25 cellular contexts compared by ENCODE assay signal in the genomic region with DNA sequence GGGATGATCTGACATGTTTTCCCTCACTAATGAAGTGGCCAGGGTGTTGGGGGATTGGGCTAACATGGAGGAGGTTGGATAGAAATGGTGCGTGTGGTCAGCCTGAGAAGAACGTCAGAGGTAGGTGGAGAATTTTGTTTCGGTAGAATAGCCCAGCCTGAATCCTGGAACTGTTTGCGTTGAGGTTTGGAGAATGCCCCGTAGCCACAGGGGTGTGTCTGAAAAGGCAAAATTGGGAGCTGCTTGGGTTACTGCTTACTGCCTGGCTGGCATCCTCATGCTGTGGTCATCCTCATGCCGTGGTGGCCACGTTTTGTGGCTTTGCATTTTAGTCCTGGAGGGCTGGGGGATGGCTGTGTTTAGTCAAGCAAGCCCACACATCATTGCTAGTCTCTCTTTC.
DNase-seq lines count a peak whose midpoint lies in the region; ATAC-seq and TF ChIP-seq lines count a peak whose summit lies in the region.
"Had no signal": no experiment of that assay in that cellular context is flagged by ENCODE, and none has a peak within 500 bp of the region (broad histone marks: within the 10 kb centered on the region; RNA-seq: fewer than 3 reads in every experiment).

No MANE protein-coding gene starts in this region.

- in situ Hi-C loops in G401 (cut with HindIII; ENCODE audit: low sequenced_read_pairs), result no loop called here

- H3K9me3 ChIP-seq in right cardiac atrium (ENCODE audit: control insufficient read depth, low read length), result no peaks in the 10 kb centered on the region
- H3K9me3 ChIP-seq: Caco-2, heart right ventricle, Peyer's patch, tibial artery had no signal

- peaks cover 13% of the 10 kb centered on the region for H3K36me3 Mint-ChIP-seq in MCF 10A (ENCODE audit: insufficient read depth, unreplicated experiment)
- H3K36me3 Mint-ChIP-seq in stimulated activated effector memory CD8-positive, alpha-beta T cell treated with anti-CD3 and anti-CD28 coated beads, Interleukin-12 subunit alpha, Interleukin-12 subunit beta, amount 100 ng/mL, for 72 hours, result no peaks in the 10 kb centered on the region
- H3K36me3 Mint-ChIP-seq: activated naive CD4-positive, alpha-beta T cell treated with anti-CD3 and anti-CD28 coated beads, Interleukin-2, amount 50 U/mL, for 24 hours had no signal

- peak overlapping the region; percentile 90 for H3K4me3 Mint-ChIP-seq in MCF 10A (ENCODE audit: unreplicated experiment)
- H3K4me3 Mint-ChIP-seq in stimulated activated effector memory CD8-positive, alpha-beta T cell treated with anti-CD3 and anti-CD28 coated beads, Interleukin-12 subunit alpha, Interleukin-12 subunit beta, amount 100 ng/mL, for 72 hours, result no peak overlapping the region
- no peak overlapping the region for H3K4me3 Mint-ChIP-seq in stimulated activated naive CD8-positive, alpha-beta T cell treated with anti-CD3 and anti-CD28 coated beads, Interleukin-15, amount 100 ng/mL, for 72 hours
- H3K4me3 Mint-ChIP-seq: activated B cell treated with CpG ODN at 0.5 μM for 24 hours; activated naive CD4-positive, alpha-beta T cell treated with anti-CD3 and anti-CD28 coated beads, Interleukin-2, amount 50 U/mL, for 24 hours; B cell; effector memory CD8-positive, alpha-beta T cell; HFFc6 had no signal

- DNase-seq in AG10803 (ENCODE audit: low read depth) (peak; percentile 39), MCF 10A (ENCODE audit: unreplicated experiment) (peak; percentile 88), kidney tubule cell (ENCODE audit: low spot score) (peak; percentile 58), G401 (ENCODE audit: low spot score) (no peak), right cardiac atrium (no peak), midbrain (lab: John Stamatoyannopoulos, UW) (no peak)
- DNase-seq in stimulated activated effector memory CD8-positive, alpha-beta T cell treated with anti-CD3 and anti-CD28 coated beads, Interleukin-12 subunit alpha, Interleukin-12 subunit beta, amount 100 ng/mL, for 72 hours (ENCODE audit: low spot score in 2 of 2), result no peak
- DNase-seq in stimulated activated naive CD8-positive, alpha-beta T cell treated with anti-CD3 and anti-CD28 coated beads, Interleukin-15, amount 100 ng/mL, for 72 hours, result no peak
- DNase-seq: activated B cell treated with CpG ODN at 0.5 μM for 24 hours; activated T-cell treated with anti-CD3 and anti-CD28 coated beads, Interleukin-2, amount 50 U/mL, for 48 hours; Caco-2; effector memory CD8-positive, alpha-beta T cell; EL; heart right ventricle; HFFc6; left ventricle myocardium superior; NCI-H1105; NCI-H510A treated with DMSO at 0.1 percent for 48 hours; NK-92 treated with Interleukin-12 subunit alpha and Interleukin-12 subunit beta, amount 100 ng/mL, for 24 hours; Peyer's patch; retina; tibial artery had no signal

- H3K4me1 ChIP-seq in right cardiac atrium (ENCODE audit: control insufficient read depth, insufficient read depth, low read length), result no peaks in the 10 kb centered on the region
- H3K4me1 ChIP-seq: Caco-2, Peyer's patch had no signal

- WGBS in right cardiac atrium, result 91% methylated on average over 7 of the region's 7 CpGs

- intact Hi-C loops in MCF 10A (cut with micrococcal nuclease), result loop anchor here (5.0 kb wide), 1 partner anchor 120 kb away; no protein-coding TSS in a partner anchor
- intact Hi-C loops in right cardiac atrium (cut with DNase I), result no loop called here

- ATAC-seq in stimulated activated effector memory CD8-positive, alpha-beta T cell treated with anti-CD3 and anti-CD28 coated beads, Interleukin-12 subunit alpha, Interleukin-12 subunit beta, amount 100 ng/mL, for 72 hours, result no peak
- ATAC-seq in right cardiac atrium, result no peak
- ATAC-seq in stimulated activated naive CD8-positive, alpha-beta T cell treated with anti-CD3 and anti-CD28 coated beads, Interleukin-15, amount 100 ng/mL, for 72 hours, result no peak
- ATAC-seq: effector memory CD8-positive, alpha-beta T cell; HepG2 had no signal

- peaks cover 48% of the 10 kb centered on the region for H3K4me1 Mint-ChIP-seq in MCF 10A (ENCODE audit: insufficient read depth, unreplicated experiment)
- H3K4me1 Mint-ChIP-seq in stimulated activated effector memory CD8-positive, alpha-beta T cell treated with anti-CD3 and anti-CD28 coated beads, Interleukin-12 subunit alpha, Interleukin-12 subunit beta, amount 100 ng/mL, for 72 hours, result no peaks in the 10 kb centered on the region
- no peaks in the 10 kb centered on the region for H3K4me1 Mint-ChIP-seq in stimulated activated naive CD8-positive, alpha-beta T cell treated with anti-CD3 and anti-CD28 coated beads, Interleukin-15, amount 100 ng/mL, for 72 hours
- H3K4me1 Mint-ChIP-seq: activated B cell treated with CpG ODN at 0.5 μM for 24 hours; activated naive CD4-positive, alpha-beta T cell treated with anti-CD3 and anti-CD28 coated beads, Interleukin-2, amount 50 U/mL, for 24 hours; B cell had no signal

- TF ChIP-seq CTCF in AG10803 (conservative IDR thresholded peaks at IDR 0.05; ENCODE audit: low read length), result no peak
- TF ChIP-seq CTCF in MCF 10A (IDR thresholded peaks at IDR 0.05; ENCODE audit: unreplicated experiment), result no peak

- POLR2A ChIA-PET in MCF 10A (lab: Yijun Ruan, JAX), result interaction anchor here (0.6 to 6.0 kb wide), 20 partner anchors 11 to 236 kb away, joined by 3 to 94 read pairs (median 6); no protein-coding TSS in a partner anchor

- no peaks in the 10 kb centered on the region for H3K27me3 ChIP-seq in right cardiac atrium (ENCODE audit: control insufficient read depth, insufficient read depth)
- H3K27me3 ChIP-seq: heart right ventricle, Peyer's patch, tibial artery had no signal

- BruUV-seq in MCF 10A (replicated peaks; lab: Mats Ljungman, UMichigan), result no TSS peak

- peak overlapping the region; percentile 87 for H3K27ac Mint-ChIP-seq in MCF 10A (ENCODE audit: low read depth, unreplicated experiment)
- H3K27ac Mint-ChIP-seq in stimulated activated effector memory CD8-positive, alpha-beta T cell treated with anti-CD3 and anti-CD28 coated beads, Interleukin-12 subunit alpha, Interleukin-12 subunit beta, amount 100 ng/mL, for 72 hours, result peak overlapping the region; percentile 32
- no peak overlapping the region for H3K27ac Mint-ChIP-seq in stimulated activated naive CD8-positive, alpha-beta T cell treated with anti-CD3 and anti-CD28 coated beads, Interleukin-15, amount 100 ng/mL, for 72 hours
- H3K27ac Mint-ChIP-seq: activated B cell treated with CpG ODN at 0.5 μM for 24 hours; activated naive CD4-positive, alpha-beta T cell treated with anti-CD3 and anti-CD28 coated beads, Interleukin-2, amount 50 U/mL, for 24 hours; B cell; effector memory CD8-positive, alpha-beta T cell; HFFc6 had no signal

- H3K4me3 ChIP-seq in AG10803 (ENCODE audit: low read length), result no peak overlapping the region
- no peak overlapping the region for H3K4me3 ChIP-seq in right cardiac atrium (ENCODE audit: low read length)
- H3K4me3 ChIP-seq: Peyer's patch, tibial artery had no signal

- CTCF ChIA-PET in MCF 10A (lab: Yijun Ruan, JAX), result interaction anchor here (0.5 to 2.5 kb wide), 7 partner anchors 10 to 141 kb away, joined by 3 to 12 read pairs (median 3); no protein-coding TSS in a partner anchor

- no peaks in the 10 kb centered on the region for H3K27me3 Mint-ChIP-seq in MCF 10A (ENCODE audit: insufficient read depth, unreplicated experiment)
- no peaks in the 10 kb centered on the region for H3K27me3 Mint-ChIP-seq in stimulated activated naive CD8-positive, alpha-beta T cell treated with anti-CD3 and anti-CD28 coated beads, Interleukin-15, amount 100 ng/mL, for 72 hours
- H3K27me3 Mint-ChIP-seq: activated B cell treated with CpG ODN at 0.5 μM for 24 hours; activated naive CD4-positive, alpha-beta T cell treated with anti-CD3 and anti-CD28 coated beads, Interleukin-2, amount 50 U/mL, for 24 hours; B cell had no signal

- H3K9me3 Mint-ChIP-seq in MCF 10A (ENCODE audit: unreplicated experiment), result no peaks in the 10 kb centered on the region
- H3K9me3 Mint-ChIP-seq in stimulated activated effector memory CD8-positive, alpha-beta T cell treated with anti-CD3 and anti-CD28 coated beads, Interleukin-12 subunit alpha, Interleukin-12 subunit beta, amount 100 ng/mL, for 72 hours, result peaks cover 3% of the 10 kb centered on the region
- peaks cover 4 to 8% of the 10 kb centered on the region in 2 donors for H3K9me3 Mint-ChIP-seq in stimulated activated naive CD8-positive, alpha-beta T cell treated with anti-CD3 and anti-CD28 coated beads, Interleukin-15, amount 100 ng/mL, for 72 hours
- H3K9me3 Mint-ChIP-seq: activated naive CD4-positive, alpha-beta T cell treated with anti-CD3 and anti-CD28 coated beads, Interleukin-2, amount 50 U/mL, for 24 hours; HFFc6 had no signal

- no peak overlapping the region for H3K27ac ChIP-seq in right cardiac atrium (ENCODE audit: low read length)
- H3K27ac ChIP-seq: Peyer's patch, tibial artery had no signal

Comparison
In these comparisons a context has a peak if more than half of its experiments do, and no peak if none do; other contexts are left out.
1. DNase-seq: peak in AG10803 (single experiment), MCF 10A (single experiment) and kidney tubule cell (single experiment); none in stimulated activated effector memory CD8-positive, alpha-beta T cell treated with anti-CD3 and anti-CD28 coated beads, Interleukin-12 subunit alpha, Interleukin-12 subunit beta, amount 100 ng/mL, for 72 hours (0 of 2), G401 (single experiment), right cardiac atrium (0 of 3), midbrain (single experiment) and stimulated activated naive CD8-positive, alpha-beta T cell treated with anti-CD3 and anti-CD28 coated beads, Interleukin-15, amount 100 ng/mL, for 72 hours (0 of 2).
2. H3K27ac Mint-ChIP-seq: peak in MCF 10A (single experiment) and stimulated activated effector memory CD8-positive, alpha-beta T cell treated with anti-CD3 and anti-CD28 coated beads, Interleukin-12 subunit alpha, Interleukin-12 subunit beta, amount 100 ng/mL, for 72 hours (single experiment); none in stimulated activated naive CD8-positive, alpha-beta T cell treated with anti-CD3 and anti-CD28 coated beads, Interleukin-15, amount 100 ng/mL, for 72 hours (0 of 2).